ENCODE assay signal across 16 cellular contexts in genomic region chr22:20194681-20195593, GRCh38. TPM values are rescaled to one million over a fixed set of nuclear protein-coding genes. Genes with fewer than 3 reads are reported as not detected.
A peak's percentile ranks its signal among the peaks of the same experiment; 100 is the strongest.
DNase-seq lines count a peak whose midpoint lies in the region; ATAC-seq, FAIRE-seq and TF ChIP-seq lines count a peak whose summit lies in the region.
"Had no signal": no experiment of that assay in that cellular context is flagged by ENCODE, and none has a peak within 500 bp of the region (broad histone marks: within the 10 kb centered on the region; RNA-seq: fewer than 3 reads in every experiment).

No MANE protein-coding gene starts in this region.

- H3K4me2 ChIP-seq in H9 (ENCODE audit: insufficient read depth, insufficient read length, low read length) (no peak overlapping the region), GM12878 (ENCODE audit: control insufficient read depth, insufficient read depth) (no peak overlapping the region)

- no peak overlapping the region for H2BK20ac ChIP-seq in H9 (ENCODE audit: low read depth, low read length, poor library complexity, severe bottlenecking)

- H3K9me3 Mint-ChIP-seq in H9 = no peaks in the 10 kb centered on the region
- H3K9me3 Mint-ChIP-seq in stimulated activated memory B cell treated with anti-CD40 and anti-IgM and Interleukin-4, amounts not matched to agents 10 μg/mL and 1 μg/mL and 100 μg/mL, for 72 hours = no peaks in the 10 kb centered on the region

- no CpG with 5 or more reads among the region's 15 CpGs for WGBS in H9 (ENCODE audit: extremely low coverage, insufficient read length, low lambda C conversion rate)
- WGBS in GM12878 (ENCODE audit: insufficient coverage, insufficient replicate concordance, low lambda C conversion rate, missing lambda C conversion rate) = 4% methylated on average over 14 of the region's 15 CpGs

- no peak overlapping the region for H4K91ac ChIP-seq in H9 (ENCODE audit: insufficient read length, low read depth, low read length)

- H3K79me1 ChIP-seq in H9 (ENCODE audit: insufficient read depth, low read depth, low read length, poor library complexity, severe bottlenecking) = no peaks in the 10 kb centered on the region

- FAIRE-seq in GM12878 (lab: Jason Lieb, UNC) = no peak

- H4K20me1 ChIP-seq in H9 (ENCODE audit: control insufficient read depth, insufficient read depth, insufficient read length) = no peaks in the 10 kb centered on the region
- H4K20me1 ChIP-seq in GM12878 (ENCODE audit: control insufficient read depth, insufficient read depth) = no peaks in the 10 kb centered on the region

- no peak overlapping the region for H2BK5ac ChIP-seq in H9 (ENCODE audit: insufficient read length, low read length)

- no peak overlapping the region for H2BK120ac ChIP-seq in H9 (ENCODE audit: low read depth, low read length, poor library complexity, severe bottlenecking)

- BruUV-seq in GM12878 (replicated peaks; lab: Mats Ljungman, UMichigan) = no TSS peak

- ATAC-seq in GM12878 (peak; percentile 30; the same call in 2 of the 3 replicates), GM19455 (IDR thresholded peaks at IDR 0.05; ENCODE audit: unreplicated experiment) (no peak)
- ATAC-seq in stimulated activated memory B cell treated with anti-CD40 and anti-IgM and Interleukin-4, amounts not matched to agents 10 μg/mL and 1 μg/mL and 100 μg/mL, for 72 hours = peak; percentile 38
- ATAC-seq: T-helper 17 cell had no signal

- no peaks in the 10 kb centered on the region for H3K79me2 ChIP-seq in H9 (ENCODE audit: insufficient read depth, low read length)
- H3K79me2 ChIP-seq in GM12878 (ENCODE audit: control insufficient read depth, insufficient read depth, low read length) = no peaks in the 10 kb centered on the region

- H3K9me3 ChIP-seq in H9 (ENCODE audit: control insufficient read depth, low read depth, low read length) = no peaks in the 10 kb centered on the region
- no peaks in the 10 kb centered on the region for H3K9me3 ChIP-seq in GM12878 (replicated peaks; ENCODE audit: control insufficient read depth, insufficient read depth, low read length)

- H3K56ac ChIP-seq in H9 (ENCODE audit: insufficient read length, low read depth, low read length) = no peak overlapping the region

- no peaks in the 10 kb centered on the region for H3K23me2 ChIP-seq in H9 (ENCODE audit: insufficient read length, low read depth, low read length, poor library complexity, severe bottlenecking)

- intact Hi-C loops in GM12878 (cut with micrococcal nuclease; ENCODE audit: unreplicated experiment) = no loop called here

- H3K14ac ChIP-seq in H9 (ENCODE audit: insufficient read depth, low read length) = no peak overlapping the region

- DNase-seq in H9 = no peak
- DNase-seq in GM12878 (ENCODE audit: low read depth, low spot score) = no peak
- no peak for DNase-seq in NCI-H524 (lab: John Stamatoyannopoulos, UW)
- DNase-seq in stimulated activated CD4-positive, alpha-beta T cell treated with anti-CD3 and anti-CD28 coated beads, Interleukin-4, amount 100 ng/mL, for 24 hours = no peak
- DNase-seq: COR-L47, HCEC 1CT, Kasumi-1, NCI-H187 treated with DMSO at 0.1 percent for 48 hours, NCI-H446 treated with DMSO at 0.1 percent for 48 hours, NCI-H82, SHP77 treated with DMSO at 0.1 percent for 48 hours, T-helper 17 cell had no signal

- H4K5ac ChIP-seq in H9 (ENCODE audit: insufficient read length, low read depth, low read length) = no peak overlapping the region

- no peak for TF ChIP-seq RAD21 in GM12878 (IDR thresholded peaks at IDR 0.05; ENCODE audit: insufficient read depth, low read depth, low read length)

- no peak overlapping the region for H3K18ac ChIP-seq in H9 (ENCODE audit: insufficient read length, low read depth, low read length)

- H3K36me3 ChIP-seq in GM12878 (ENCODE audit: control insufficient read depth in 2 of 2, insufficient read depth in 2 of 2, low read length in 1 of 2) = no peaks in the 10 kb centered on the region

- TF ChIP-seq POLR2A in GM12878 (IDR thresholded peaks at IDR 0.05; ENCODE audit: low read depth, low read length) = no peak

- no peaks in the 10 kb centered on the region for H3K36me3 Mint-ChIP-seq in H9 (ENCODE audit: insufficient read depth in 1 of 3, low read depth in 3 of 3)
- no peaks in the 10 kb centered on the region for H3K36me3 Mint-ChIP-seq in stimulated activated memory B cell treated with anti-CD40 and anti-IgM and Interleukin-4, amounts not matched to agents 10 μg/mL and 1 μg/mL and 100 μg/mL, for 72 hours

- H3K4me1 ChIP-seq in H9 (ENCODE audit: insufficient read depth, low read length) = no peaks in the 10 kb centered on the region
- H3K4me1 ChIP-seq in GM12878 (ENCODE audit: control insufficient read depth, insufficient read depth, low read length) = no peaks in the 10 kb centered on the region

- TF ChIP-seq EP300 in GM12878 (IDR thresholded peaks at IDR 0.05; ENCODE audit: borderline replicate concordance in 1 of 2, control insufficient read depth in 1 of 2, low read depth in 2 of 2, low read length in 2 of 2) = no peak

- H3K27me3 Mint-ChIP-seq in H9 (ENCODE audit: low read depth) = peaks cover 2% of the 10 kb centered on the region
- H3K27me3 Mint-ChIP-seq in stimulated activated memory B cell treated with anti-CD40 and anti-IgM and Interleukin-4, amounts not matched to agents 10 μg/mL and 1 μg/mL and 100 μg/mL, for 72 hours = peaks cover 13% of the 10 kb centered on the region

- H2BK15ac ChIP-seq in H9 (ENCODE audit: low read depth, low read length) = no peak overlapping the region

- H3K27ac ChIP-seq in H9 (ENCODE audit: insufficient read length, low read depth, low read length) = no peak overlapping the region
- no peak overlapping the region for H3K27ac ChIP-seq in GM12878 (ENCODE audit: control insufficient read depth, insufficient read depth)
- H3K27ac ChIP-seq: C4-2B had no signal

- H3K4me3 Mint-ChIP-seq in H9 = no peak overlapping the region
- no peak overlapping the region for H3K4me3 Mint-ChIP-seq in stimulated activated memory B cell treated with anti-CD40 and anti-IgM and Interleukin-4, amounts not matched to agents 10 μg/mL and 1 μg/mL and 100 μg/mL, for 72 hours
- H3K4me3 Mint-ChIP-seq: T-helper 17 cell had no signal

- SMC1A ChIA-PET in GM12878 (lab: Charles Lee; ENCODE audit: uncharacterized antibody, unreplicated experiment) = no interaction called here

- no peak overlapping the region for H3K23ac ChIP-seq in H9 (ENCODE audit: insufficient read length, low read depth, low read length)

- no peak overlapping the region for H2BK12ac ChIP-seq in H9 (ENCODE audit: insufficient read length, low read depth, low read length)

- RAD21 ChIA-PET in GM12878 (lab: Charles Lee; ENCODE audit: unreplicated experiment) = interaction anchor here (1.7 kb wide), 1 partner anchor 38 kb away, joined by 4 read pairs; no protein-coding TSS in a partner anchor

- H3K27me3 ChIP-seq in H9 (ENCODE audit: insufficient read depth, low read length) (no peaks in the 10 kb centered on the region), GM12878 (replicated peaks in 1 of 2; ENCODE audit: control insufficient read depth in 2 of 2, insufficient read depth in 2 of 2, low read length in 1 of 2) (peaks cover 0 to 2% of the 10 kb centered on the region in 2 experiments; a peak in 3 of 4 replicates)

- no peak overlapping the region for H3K27ac Mint-ChIP-seq in H9
- H3K27ac Mint-ChIP-seq in stimulated activated memory B cell treated with anti-CD40 and anti-IgM and Interleukin-4, amounts not matched to agents 10 μg/mL and 1 μg/mL and 100 μg/mL, for 72 hours = no peak overlapping the region
- H3K27ac Mint-ChIP-seq: T-helper 17 cell had no signal

- in situ Hi-C loops in GM12878 (cut with MboI) = no loop called here

- no peak overlapping the region for H3K9ac ChIP-seq in H9 (ENCODE audit: extremely low read depth, insufficient read length, low read length)
- H3K9ac ChIP-seq in GM12878 (ENCODE audit: control insufficient read depth, insufficient read depth, low read length) = no peak overlapping the region

- H2AFZ ChIP-seq in H9 (ENCODE audit: low read length) (no peak overlapping the region), GM12878 (ENCODE audit: control insufficient read depth, low read depth, low read length) (no peak overlapping the region)

- POLR2A ChIA-PET in GM12878 (lab: Charles Lee) = no interaction called here

- H4K8ac ChIP-seq in H9 (replicated peaks; ENCODE audit: insufficient read length, low read depth, low read length) = no peak overlapping the region

- H2AK5ac ChIP-seq in H9 (ENCODE audit: insufficient read length, low read length) = no peak overlapping the region

- peak; percentile 29; the same call in 2 of the 3 replicates for TF ChIP-seq CTCF in GM12872 (IDR thresholded peaks at IDR 0.05; ENCODE audit: insufficient read depth, low read depth, low read length)
- TF ChIP-seq CTCF in H9 (conservative IDR thresholded peaks at IDR 0.05) = 0 out of 3 replicates have a peak, but pooled peaks have one; percentile 16
- TF ChIP-seq CTCF in GM12878 (IDR thresholded peaks at IDR 0.05 in 2 of 3, conservative IDR thresholded peaks at IDR 0.05 in 1 of 3; ENCODE audit: control insufficient read depth in 2 of 3, extremely low read depth in 1 of 3, insufficient read depth in 1 of 3, low read depth in 3 of 3, low read length in 3 of 3) = no peak

- no peak overlapping the region for H3T11ph ChIP-seq in H9 (ENCODE audit: low read length)

- 0 out of 4 replicates have a peak, but pooled peaks cover 0 to 5% of the 10 kb centered on the region in 2 experiments for H3K4me1 Mint-ChIP-seq in H9
- H3K4me1 Mint-ChIP-seq in stimulated activated memory B cell treated with anti-CD40 and anti-IgM and Interleukin-4, amounts not matched to agents 10 μg/mL and 1 μg/mL and 100 μg/mL, for 72 hours = no peaks in the 10 kb centered on the region

- CTCF ChIA-PET in GM12878 (lab: Yijun Ruan, JAX) = interaction anchor here (0.6 to 0.8 kb wide), 2 partner anchors 38 to 43 kb away, joined by 3 read pairs; no protein-coding TSS in a partner anchor

- H3K4me3 ChIP-seq in GM12878 = no peak overlapping the region

- H3K4ac ChIP-seq in H9 (ENCODE audit: low read depth, low read length) = no peak overlapping the region

RNA-seq across cellular contexts. Expression of gene CCDC188, which starts 44.1 kb away (rescaled TPM):
- total RNA-seq in H9 (2021) (not detected in 2 replicates), GM12878 (2014; rRNA removed) (not detected in 2 replicates), GM12878 (2014; rRNA removed; fragmentation: Illumina TruSeq; extraction: Trizol) (not detected in 2 replicates), GM12878 (2021) (not detected in 2 replicates)
- not detected in 2 replicates for total RNA-seq in GM12878 (2013; cell fraction: nucleolus; rRNA removed)
- 0.18 TPM for polyA plus RNA-seq in GM12878 (2011; ENCODE audit: low read depth)
- polyA plus RNA-seq in GM12878 (2011; rRNA removed) (not detected in 2 replicates), GM12878 (2014; fragmentation: Illumina TruSeq; extraction: Trizol) (not detected in 2 replicates), GM12878 (2014; fragmentation: Nextera tagmentation; extraction: Ambion mirVana) (not detected), GM12878 (2014; rRNA removed) (not detected in 2 replicates), GM12878 (2016; fragmentation: Nextera tagmentation; extraction: Ambion mirVana) (not detected)
- not detected in 2 replicates for polyA plus RNA-seq in GM12878 (2011; cell fraction: cytosol; rRNA removed)
- not detected in 2 replicates for polyA plus RNA-seq in GM12878 (2011; cell fraction: nucleus; rRNA removed)
- 0.10 TPM in 1 of 2 replicates, not detected in the other for polyA plus RNA-seq in GM12878 (2012)
- not detected in 2 replicates for polyA minus RNA-seq in GM12878 (2011; rRNA and poly(A)+ RNA removed)
- polyA minus RNA-seq in GM12878 (2011; cell fraction: cytosol; rRNA and poly(A)+ RNA removed) = not detected in 2 replicates
- not detected in 2 replicates for polyA minus RNA-seq in GM12878 (2011; cell fraction: nucleus; rRNA and poly(A)+ RNA removed)

Comparison
In these comparisons a context has a peak if more than half of its experiments do, and no peak if none do; other contexts are left out.
1. CTCF ChIP-seq: peak in GM12872 (single experiment) and H9 (single experiment); none in GM12878 (0 of 3).